ENCODE assay signal across 8 cellular contexts in genomic region chr1:154819628-154820590, GRCh38. TPM values are rescaled to one million over a fixed set of nuclear protein-coding genes. Genes with fewer than 3 reads are reported as not detected.
A peak's percentile ranks its signal among the peaks of the same experiment; 100 is the strongest.
DNase-seq lines count a peak whose midpoint lies in the region; ATAC-seq and TF ChIP-seq lines count a peak whose summit lies in the region.

No MANE protein-coding gene starts in this region.

- H3K36me3 ChIP-seq in BLaER1 (no peaks in the 10 kb centered on the region), H7 (replicated peaks; ENCODE audit: control insufficient read depth, insufficient read depth, low read length) (no peaks in the 10 kb centered on the region)

- peak; percentile 55 for TF ChIP-seq CTCF in foreskin keratinocyte (conservative IDR thresholded peaks at IDR 0.05)

- H3K27ac ChIP-seq in BLaER1 (0 out of 2 replicates have a peak overlapping the region, but pooled peaks have one; percentile 43), foreskin keratinocyte (no peak overlapping the region)

- no peaks in the 10 kb centered on the region for H3K9me3 ChIP-seq in BLaER1

- H3K27me3 ChIP-seq in BLaER1 (no peaks in the 10 kb centered on the region), H7 (ENCODE audit: control insufficient read depth, insufficient read depth, low read length) (no peaks in the 10 kb centered on the region), foreskin keratinocyte (peaks cover 4% of the 10 kb centered on the region)

- H3K9ac ChIP-seq in BLaER1: no peak overlapping the region

- H3K4me3 ChIP-seq in BLaER1: no peak overlapping the region
- no peak overlapping the region for H3K4me3 ChIP-seq in H7 (ENCODE audit: insufficient read depth, low read depth, low read length)

- H3K4me1 ChIP-seq in BLaER1 (peaks cover 35% of the 10 kb centered on the region), foreskin keratinocyte (peaks cover 7% of the 10 kb centered on the region)

- H3K4me2 ChIP-seq in BLaER1: peak overlapping the region; percentile 63

- DNase-seq in H7 (peak; percentile 87), SW480 (ENCODE audit: low spot score) (peak; percentile 44), foreskin keratinocyte (no peak), midbrain (lab: John Stamatoyannopoulos, UW) (no peak), hypothalamus (lab: John Stamatoyannopoulos, UW) (no peak)
- peak; percentile 18 for DNase-seq in stimulated activated CD4-positive, alpha-beta T cell treated with anti-CD3 and anti-CD28 coated beads, Interleukin-1b, Interleukin-23, amount 100 ng/mL, for 48 hours

- ATAC-seq in foreskin keratinocyte: peak; percentile 49
- no peak for ATAC-seq in HG03571 (IDR thresholded peaks at IDR 0.05; ENCODE audit: unreplicated experiment)

- no peaks in the 10 kb centered on the region for H4K20me1 ChIP-seq in BLaER1

RNA-seq across cellular contexts. Expression of gene KCNN3, which starts 50.2 kb away (rescaled TPM):
- 0.18 and 0.62 TPM in 2 replicates for total RNA-seq in H7 (2014; rRNA removed; shearing (Covaris generic))
- under 0.01 TPM in 1 of 2 replicates, not detected in the other for total RNA-seq in foreskin keratinocyte
- polyA plus RNA-seq in foreskin keratinocyte: not detected in 2 replicates

Comparison
In these comparisons a context has a peak if more than half of its experiments do, and no peak if none do; other contexts are left out.
1. DNase-seq: peak in H7 (single experiment), SW480 (single experiment) and stimulated activated CD4-positive, alpha-beta T cell treated with anti-CD3 and anti-CD28 coated beads, Interleukin-1b, Interleukin-23, amount 100 ng/mL, for 48 hours (single experiment); none in foreskin keratinocyte (0 of 2), midbrain (single experiment) and hypothalamus (0 of 51).